ENCODE assay signal across 14 cellular contexts in genomic region chr6:139858444-139858843, GRCh38.
"Had no signal": no experiment of that assay in that cellular context is flagged by ENCODE, and none has a peak within 500 bp of the region (broad histone marks: within the 10 kb centered on the region; RNA-seq: fewer than 3 reads in every experiment).

No MANE protein-coding gene starts in this region.

- H3K4me3 Mint-ChIP-seq: central memory CD8-positive, alpha-beta T cell; naive thymus-derived CD4-positive, alpha-beta T cell; stimulated activated naive CD8-positive, alpha-beta T cell treated with anti-CD3 and anti-CD28 coated beads, Interleukin-15, amount 100 ng/mL, for 72 hours; T-cell; WTC11 had no signal

- H3K27me3 Mint-ChIP-seq: progenitor cell of endocrine pancreas; stimulated activated naive CD8-positive, alpha-beta T cell treated with anti-CD3 and anti-CD28 coated beads, Interleukin-15, amount 100 ng/mL, for 72 hours; T-cell had no signal

- ATAC-seq: left cardiac atrium; naive thymus-derived CD4-positive, alpha-beta T cell; sciatic nerve; stimulated activated naive CD8-positive, alpha-beta T cell treated with anti-CD3 and anti-CD28 coated beads, Interleukin-15, amount 100 ng/mL, for 72 hours; T-cell; WTC11 had no signal

- H3K9me3 Mint-ChIP-seq: central memory CD8-positive, alpha-beta T cell; stimulated activated naive CD8-positive, alpha-beta T cell treated with anti-CD3 and anti-CD28 coated beads, Interleukin-15, amount 100 ng/mL, for 72 hours; T-cell had no signal

- H3K27me3 ChIP-seq: neutrophil had no signal

- DNase-seq: activated CD4-positive, alpha-beta T cell treated with anti-CD3 and anti-CD28 coated beads for 48 hours; activated CD8-positive, alpha-beta memory T cell treated with anti-CD3 and anti-CD28 coated beads for 24 hours; activated naive CD4-positive, alpha-beta T cell treated with Interleukin-2 at 50 U/mL for 16 hours; effector memory CD4-positive, alpha-beta T cell; left cardiac atrium; naive thymus-derived CD4-positive, alpha-beta T cell; stimulated activated CD4-positive, alpha-beta T cell treated with anti-CD3 and anti-CD28 coated beads, Interleukin-12 subunit alpha, Interleukin-12 subunit beta, amount 100 ng/mL, for 4 hours; stimulated activated naive CD8-positive, alpha-beta T cell treated with anti-CD3 and anti-CD28 coated beads, Interleukin-15, amount 100 ng/mL, for 72 hours; T-cell had no signal

- H3K4me1 Mint-ChIP-seq: central memory CD8-positive, alpha-beta T cell; naive thymus-derived CD4-positive, alpha-beta T cell; stimulated activated naive CD8-positive, alpha-beta T cell treated with anti-CD3 and anti-CD28 coated beads, Interleukin-15, amount 100 ng/mL, for 72 hours; T-cell had no signal

- H3K36me3 Mint-ChIP-seq: naive thymus-derived CD4-positive, alpha-beta T cell; T-cell had no signal

- H3K27ac Mint-ChIP-seq: naive thymus-derived CD4-positive, alpha-beta T cell; progenitor cell of endocrine pancreas; stimulated activated naive CD8-positive, alpha-beta T cell treated with anti-CD3 and anti-CD28 coated beads, Interleukin-15, amount 100 ng/mL, for 72 hours; T-cell; WTC11 had no signal

- H3K27ac ChIP-seq: neutrophil had no signal

- H3K36me3 ChIP-seq: neutrophil had no signal

- H3K9me3 ChIP-seq: neutrophil had no signal
